Comparison of ENCODE assay signal across 1 cellular context in the genomic region with DNA sequence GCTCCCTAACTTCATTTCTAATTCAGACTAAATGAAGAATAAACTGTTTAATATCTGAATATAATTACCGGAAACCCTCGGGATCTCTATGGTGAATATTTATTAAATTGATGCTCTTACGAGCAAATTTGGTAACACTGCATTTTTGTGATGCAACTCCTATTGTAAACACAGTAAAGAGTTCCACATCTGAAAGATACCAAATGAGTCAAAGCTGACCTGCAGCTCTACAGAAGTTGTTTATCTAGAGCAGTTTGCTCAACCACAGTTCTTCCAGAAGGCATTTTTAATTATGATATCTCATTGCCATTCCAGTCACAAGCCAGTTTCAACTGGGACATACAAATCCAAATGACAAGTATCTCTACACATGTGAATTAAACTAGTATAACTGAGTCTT.
TF ChIP-seq lines count a peak whose summit lies in the region.

No MANE protein-coding gene starts in this region.

TF ChIP-seq in HepG2, 621 proteins besides CTCF, POLR2A, EP300 and RAD21 (continued from another document):
- TF ChIP-seq, protein P1, sequence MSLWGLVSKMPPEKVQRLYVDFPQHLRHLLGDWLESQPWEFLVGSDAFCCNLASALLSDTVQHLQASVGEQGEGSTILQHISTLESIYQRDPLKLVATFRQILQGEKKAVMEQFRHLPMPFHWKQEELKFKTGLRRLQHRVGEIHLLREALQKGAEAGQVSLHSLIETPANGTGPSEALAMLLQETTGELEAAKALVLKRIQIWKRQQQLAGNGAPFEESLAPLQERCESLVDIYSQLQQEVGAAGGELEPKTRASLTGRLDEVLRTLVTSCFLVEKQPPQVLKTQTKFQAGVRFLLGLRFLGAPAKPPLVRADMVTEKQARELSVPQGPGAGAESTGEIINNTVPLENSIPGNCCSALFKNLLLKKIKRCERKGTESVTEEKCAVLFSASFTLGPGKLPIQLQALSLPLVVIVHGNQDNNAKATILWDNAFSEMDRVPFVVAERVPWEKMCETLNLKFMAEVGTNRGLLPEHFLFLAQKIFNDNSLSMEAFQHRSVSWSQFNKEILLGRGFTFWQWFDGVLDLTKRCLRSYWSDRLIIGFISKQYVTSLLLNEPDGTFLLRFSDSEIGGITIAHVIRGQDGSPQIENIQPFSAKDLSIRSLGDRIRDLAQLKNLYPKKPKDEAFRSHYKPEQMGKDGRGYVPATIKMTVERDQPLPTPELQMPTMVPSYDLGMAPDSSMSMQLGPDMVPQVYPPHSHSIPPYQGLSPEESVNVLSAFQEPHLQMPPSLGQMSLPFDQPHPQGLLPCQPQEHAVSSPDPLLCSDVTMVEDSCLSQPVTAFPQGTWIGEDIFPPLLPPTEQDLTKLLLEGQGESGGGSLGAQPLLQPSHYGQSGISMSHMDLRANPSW (CRISPR knock-in tag; IDR thresholded peaks at IDR 0.05; ENCODE audit: borderline replicate concordance): no peak
- no peak for TF ChIP-seq MAFG (CRISPR knock-in tag; IDR thresholded peaks at IDR 0.05)
- TF ChIP-seq NKX3-1 (CRISPR knock-in tag; IDR thresholded peaks at IDR 0.05): no peak
- TF ChIP-seq, protein P2, sequence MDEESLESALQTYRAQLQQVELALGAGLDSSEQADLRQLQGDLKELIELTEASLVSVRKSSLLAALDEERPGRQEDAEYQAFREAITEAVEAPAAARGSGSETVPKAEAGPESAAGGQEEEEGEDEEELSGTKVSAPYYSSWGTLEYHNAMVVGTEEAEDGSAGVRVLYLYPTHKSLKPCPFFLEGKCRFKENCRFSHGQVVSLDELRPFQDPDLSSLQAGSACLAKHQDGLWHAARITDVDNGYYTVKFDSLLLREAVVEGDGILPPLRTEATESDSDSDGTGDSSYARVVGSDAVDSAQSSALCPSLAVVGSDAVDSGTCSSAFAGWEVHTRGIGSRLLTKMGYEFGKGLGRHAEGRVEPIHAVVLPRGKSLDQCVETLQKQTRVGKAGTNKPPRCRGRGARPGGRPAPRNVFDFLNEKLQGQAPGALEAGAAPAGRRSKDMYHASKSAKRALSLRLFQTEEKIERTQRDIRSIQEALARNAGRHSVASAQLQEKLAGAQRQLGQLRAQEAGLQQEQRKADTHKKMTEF (CRISPR knock-in tag; IDR thresholded peaks at IDR 0.05): peak; percentile 37; the same call in 1 of the 2 replicates
- no peak for TF ChIP-seq GTF2F1 (IDR thresholded peaks at IDR 0.05; ENCODE audit: low read length)
- TF ChIP-seq SSRP1 (CRISPR knock-in tag; IDR thresholded peaks at IDR 0.05): no peak
- no peak for TF ChIP-seq ESRRA (CRISPR knock-in tag; IDR thresholded peaks at IDR 0.05; ENCODE audit: low read depth)
